In genomic region chrX:110992611-110993010, GRCh38 we compare ENCODE assay signal across 8 cellular contexts.
DNase-seq lines count a peak whose midpoint lies in the region; ATAC-seq and TF ChIP-seq lines count a peak whose summit lies in the region.

No MANE protein-coding gene starts in this region.

- DNase-seq in BJ (ENCODE audit: low read depth) (no peak), NCI-H146 treated with DMSO at 0.1 percent for 48 hours (lab: John Stamatoyannopoulos, UW; ENCODE audit: unreplicated experiment) (peak; percentile 0), adrenal gland (peak in 5 of 7 donors; percentile 17 to 55 (median 23)), left lung (no peak), superior temporal gyrus (ENCODE audit: extremely low spot score) (no peak)

- no peaks in the 10 kb centered on the region for H3K27me3 ChIP-seq in BJ (ENCODE audit: control insufficient read depth, insufficient read depth, low read length)
- H3K27me3 ChIP-seq in adrenal gland: peaks cover 5% of the 10 kb centered on the region
- peaks cover 0 to 3% of the 10 kb centered on the region in 2 donors for H3K27me3 ChIP-seq in left lung

- CTCF ChIA-PET in BJ (lab: Yijun Ruan, JAX): interaction anchor here (0.9 to 1.9 kb wide), 3 partner anchors 10 to 108 kb away, joined by 3 to 10 read pairs (median 3); no protein-coding TSS in a partner anchor

- H3K4me1 ChIP-seq in adrenal gland (replicated peaks in 1 of 2) (no peaks in the 10 kb centered on the region), left lung (no peaks in the 10 kb centered on the region)

- intact Hi-C loops in adrenal gland (cut with DNase I) (loop anchor here in 1 of 2 donors (10.0 kb wide), 1 partner anchor 102 kb away; the partner anchor contains the start of gene PAK3), left lung (cut with DNase I) (no loop called here)

- TF ChIP-seq POLR2A in adrenal gland (IDR thresholded peaks at IDR 0.05): no peak

- POLR2A ChIA-PET in BJ (lab: Charles Lee): no interaction called here

- TF ChIP-seq CTCF in BJ (IDR thresholded peaks at IDR 0.05; ENCODE audit: insufficient read depth, low read depth, low read length) (peak; percentile 48), adrenal gland (IDR thresholded peaks at IDR 0.05) (peak in 4 of 6 experiments; percentile 17 to 39 (median 36)), left lung (IDR thresholded peaks at IDR 0.05) (peak in 1 of 2 donors; percentile 30)

- ATAC-seq in GM18499 (IDR thresholded peaks at IDR 0.05; ENCODE audit: insufficient read depth, unreplicated experiment): peak; percentile 56
- peak; percentile 53 for ATAC-seq in left lung
- ATAC-seq in HG03571 (IDR thresholded peaks at IDR 0.05; ENCODE audit: unreplicated experiment): no peak
- no peak for ATAC-seq in GM21390 (IDR thresholded peaks at IDR 0.05; ENCODE audit: unreplicated experiment)

- H3K9me3 ChIP-seq in adrenal gland (replicated peaks in 1 of 3): no peaks in the 10 kb centered on the region
- no peaks in the 10 kb centered on the region for H3K9me3 ChIP-seq in left lung

- no peaks in the 10 kb centered on the region for H3K36me3 ChIP-seq in BJ (ENCODE audit: control insufficient read depth, insufficient read depth, low read length)
- H3K36me3 ChIP-seq in adrenal gland (replicated peaks in 1 of 2): no peaks in the 10 kb centered on the region
- H3K36me3 ChIP-seq in left lung: no peaks in the 10 kb centered on the region

- no peak overlapping the region for H3K4me3 ChIP-seq in BJ (ENCODE audit: low read depth, low read length)
- no peak overlapping the region for H3K4me3 ChIP-seq in adrenal gland
- H3K4me3 ChIP-seq in left lung: no peak overlapping the region

- 7 to 21% (median 12%) methylated on average over 5 to 8 of the region's 8 CpGs for WGBS in adrenal gland, 4 donors

- H3K27ac ChIP-seq in adrenal gland: no peak overlapping the region
- H3K27ac ChIP-seq in left lung: no peak overlapping the region

Comparison
In these comparisons a context has a peak if more than half of its experiments do, and no peak if none do; other contexts are left out.
1. DNase-seq: peak in NCI-H146 treated with DMSO at 0.1 percent for 48 hours (single experiment) and adrenal gland (5 of 7); none in BJ (single experiment), left lung (0 of 2) and superior temporal gyrus (single experiment).
2. ATAC-seq: peak in GM18499 (single experiment) and left lung (single experiment); none in HG03571 (single experiment) and GM21390 (single experiment).